8 cellular contexts compared by ENCODE assay signal in genomic region chr6:1624071-1624847, GRCh38. TPM values are rescaled to one million over a fixed set of nuclear protein-coding genes. Genes with fewer than 3 reads are reported as not detected.
DNase-seq lines count a peak whose midpoint lies in the region; ATAC-seq and TF ChIP-seq lines count a peak whose summit lies in the region.

No MANE protein-coding gene starts in this region.

- intact Hi-C loops in activated B cell treated with CpG ODN at 0.5 μM for 24 hours (cut with micrococcal nuclease) = loop anchor here (1.0 to 10.0 kb wide), 3 partner anchors 12 to 1611 kb away; no protein-coding TSS in a partner anchor
- intact Hi-C loops in heart right ventricle (cut with DNase I) = loop anchor here in 1 of 10 donors (5.0 kb wide), 1 partner anchor 478 kb away; no protein-coding TSS in a partner anchor
- intact Hi-C loops in sigmoid colon (cut with DNase I) = no loop called here
- intact Hi-C loops in activated T-helper 2 cell treated with anti-CD3 and anti-CD28 coated beads, Interferon-gamma antibody, Interleukin-2, Interleukin-4, amounts not matched to agents 10 μg/mL and 5 μg/mL and 100 μg/mL, durations not matched to agents 14 hours and 24 hours and 36 hours (cut with micrococcal nuclease) = loop anchor here (2.0 kb wide), 1 partner anchor 17 kb away; no protein-coding TSS in a partner anchor
- intact Hi-C loops in transverse colon (cut with DNase I; ENCODE audit: low total_unique reads) = no loop called here

- TF ChIP-seq POLR2A in sigmoid colon (IDR thresholded peaks at IDR 0.05) (no peak), transverse colon (IDR thresholded peaks at IDR 0.05) (no peak)

- POLR2A ChIA-PET in activated B cell treated with CpG ODN at 0.5 μM for 24 hours (lab: Charles Lee) = interaction anchor here (0.7 to 3.4 kb wide), 3 partner anchors 9 to 1127 kb away, joined by 3 to 12 read pairs (median 11); partner anchors contain the start of gene MYLK4

- H3K9me3 Mint-ChIP-seq in activated B cell treated with CpG ODN at 0.5 μM for 24 hours = no peaks in the 10 kb centered on the region
- no peaks in the 10 kb centered on the region for H3K9me3 Mint-ChIP-seq in activated T-helper 2 cell treated with anti-CD3 and anti-CD28 coated beads, Interferon-gamma antibody, Interleukin-2, Interleukin-4, amounts not matched to agents 10 μg/mL and 5 μg/mL and 100 μg/mL, durations not matched to agents 14 hours and 24 hours and 36 hours

- CTCF ChIA-PET in activated B cell treated with CpG ODN at 0.5 μM for 24 hours (lab: Charles Lee) = interaction anchor here (1.2 to 4.5 kb wide), 2 partner anchors 10 to 480 kb away, joined by 4 to 12 read pairs; no protein-coding TSS in a partner anchor

- peaks cover 67% of the 10 kb centered on the region for H3K27me3 Mint-ChIP-seq in activated B cell treated with CpG ODN at 0.5 μM for 24 hours
- peaks cover 73% of the 10 kb centered on the region for H3K27me3 Mint-ChIP-seq in activated T-helper 2 cell treated with anti-CD3 and anti-CD28 coated beads, Interferon-gamma antibody, Interleukin-2, Interleukin-4, amounts not matched to agents 10 μg/mL and 5 μg/mL and 100 μg/mL, durations not matched to agents 14 hours and 24 hours and 36 hours (ENCODE audit: low read depth)
- H3K27me3 Mint-ChIP-seq in T-helper 17 cell = peaks cover 70% of the 10 kb centered on the region

- H3K4me3 ChIP-seq in heart right ventricle (peak overlapping the region; percentile 47 to 81 (median 62)), sigmoid colon (peak overlapping the region; percentile 23 to 50 (median 43)), transverse colon (peak overlapping the region in 2 of 4 donors; percentile 28 to 57)

- H3K36me3 Mint-ChIP-seq in activated B cell treated with CpG ODN at 0.5 μM for 24 hours (ENCODE audit: low read depth) (peaks cover 8% of the 10 kb centered on the region), T-helper 17 cell (ENCODE audit: low read depth) (peaks cover 9% of the 10 kb centered on the region)
- H3K36me3 Mint-ChIP-seq in activated T-helper 2 cell treated with anti-CD3 and anti-CD28 coated beads, Interferon-gamma antibody, Interleukin-2, Interleukin-4, amounts not matched to agents 10 μg/mL and 5 μg/mL and 100 μg/mL, durations not matched to agents 14 hours and 24 hours and 36 hours (ENCODE audit: low read depth) = peaks cover 3% of the 10 kb centered on the region

- 7 to 15% methylated on average over 64 to 65 of the region's 65 CpGs for WGBS in heart right ventricle, 2 donors
- WGBS in sigmoid colon, 2 donors = 43 to 82% methylated on average over 65 of the region's 65 CpGs
- WGBS in transverse colon (ENCODE audit: low coverage in 1 of 2), 2 donors = 33 to 53% methylated on average over 19 to 65 of the region's 65 CpGs

- H3K4me1 Mint-ChIP-seq in activated B cell treated with CpG ODN at 0.5 μM for 24 hours (peaks cover 21% of the 10 kb centered on the region), T-helper 17 cell (peaks cover 19% of the 10 kb centered on the region)
- peaks cover 5% of the 10 kb centered on the region for H3K4me1 Mint-ChIP-seq in activated T-helper 2 cell treated with anti-CD3 and anti-CD28 coated beads, Interferon-gamma antibody, Interleukin-2, Interleukin-4, amounts not matched to agents 10 μg/mL and 5 μg/mL and 100 μg/mL, durations not matched to agents 14 hours and 24 hours and 36 hours (ENCODE audit: low read depth)

- TF ChIP-seq CTCF in activated B cell treated with CpG ODN at 0.5 μM for 24 hours (IDR thresholded peaks at IDR 0.05) (no peak), heart right ventricle (IDR thresholded peaks at IDR 0.05) (no peak), sigmoid colon (IDR thresholded peaks at IDR 0.05) (no peak), transverse colon (IDR thresholded peaks at IDR 0.05) (no peak)

- no peak for TF ChIP-seq EP300 in sigmoid colon (IDR thresholded peaks at IDR 0.05)
- no peak for TF ChIP-seq EP300 in transverse colon (IDR thresholded peaks at IDR 0.05; ENCODE audit: low read depth)

- H3K27ac Mint-ChIP-seq in activated B cell treated with CpG ODN at 0.5 μM for 24 hours (no peak overlapping the region), T-helper 17 cell (no peak overlapping the region)
- H3K27ac Mint-ChIP-seq in activated T-helper 2 cell treated with anti-CD3 and anti-CD28 coated beads, Interferon-gamma antibody, Interleukin-2, Interleukin-4, amounts not matched to agents 10 μg/mL and 5 μg/mL and 100 μg/mL, durations not matched to agents 14 hours and 24 hours and 36 hours = no peak overlapping the region

- H3K9me3 ChIP-seq in heart right ventricle (no peaks in the 10 kb centered on the region), sigmoid colon (no peaks in the 10 kb centered on the region), T-helper 17 cell (ENCODE audit: control insufficient read depth, low read length, poor library complexity, severe bottlenecking) (no peaks in the 10 kb centered on the region), transverse colon (no peaks in the 10 kb centered on the region)

- H3K36me3 ChIP-seq in heart right ventricle (no peaks in the 10 kb centered on the region), sigmoid colon (no peaks in the 10 kb centered on the region), transverse colon (no peaks in the 10 kb centered on the region)

- H3K27ac ChIP-seq in heart right ventricle (peak overlapping the region in 9 of 10 donors; percentile 46 to 88 (median 78)), sigmoid colon (peak overlapping the region in 1 of 4 donors; percentile 72), transverse colon (no peak overlapping the region)

- H3K27me3 ChIP-seq in heart right ventricle (peaks cover 0 to 96% (median 52%) of the 10 kb centered on the region in 7 donors), sigmoid colon (peaks cover 50 to 100% (median 97%) of the 10 kb centered on the region in 3 donors), transverse colon (peaks cover 97% of the 10 kb centered on the region)

- ATAC-seq in GM19043 (IDR thresholded peaks at IDR 0.05; ENCODE audit: low read depth, unreplicated experiment) = peak; percentile 47
- peak; percentile 63 for ATAC-seq in activated B cell treated with CpG ODN at 0.5 μM for 24 hours (ENCODE audit: low read depth)
- ATAC-seq in heart right ventricle = peak; percentile 13 to 48 (median 34)
- ATAC-seq in GM19467 (IDR thresholded peaks at IDR 0.05; ENCODE audit: unreplicated experiment) = no peak
- no peak for ATAC-seq in T-helper 17 cell

- H3K4me3 Mint-ChIP-seq in activated B cell treated with CpG ODN at 0.5 μM for 24 hours (peak overlapping the region; percentile 71), T-helper 17 cell (no peak overlapping the region)
- no peak overlapping the region for H3K4me3 Mint-ChIP-seq in activated T-helper 2 cell treated with anti-CD3 and anti-CD28 coated beads, Interferon-gamma antibody, Interleukin-2, Interleukin-4, amounts not matched to agents 10 μg/mL and 5 μg/mL and 100 μg/mL, durations not matched to agents 14 hours and 24 hours and 36 hours (ENCODE audit: low read depth)

- DNase-seq in activated B cell treated with CpG ODN at 0.5 μM for 24 hours (no peak), heart right ventricle (no peak), sigmoid colon (peak; percentile 63), T-helper 17 cell (no peak), transverse colon (no peak)
- DNase-seq in activated T-helper 2 cell treated with anti-CD3 and anti-CD28 coated beads, Interferon-gamma antibody, Interleukin-2, Interleukin-4, amounts not matched to agents 10 μg/mL and 5 μg/mL and 100 μg/mL, durations not matched to agents 14 hours and 24 hours and 36 hours (ENCODE audit: low spot score) = no peak

- H3K4me1 ChIP-seq in heart right ventricle = peaks cover 0 to 57% (median 28%) of the 10 kb centered on the region in 9 donors
- peaks cover 0 to 29% (median 29%) of the 10 kb centered on the region in 4 donors for H3K4me1 ChIP-seq in sigmoid colon
- peaks cover 3 to 26% (median 9%) of the 10 kb centered on the region in 4 donors for H3K4me1 ChIP-seq in transverse colon

- in situ Hi-C loops in transverse colon (cut with MboI; ENCODE audit: low pct_ligation_motif_present in 1 of 4, low pct_unique_long_range_greater_than_20kb in 1 of 4, low sequenced_read_pairs in 3 of 4) = no loop called here

RNA-seq across cellular contexts. Expression of gene FOXC1, which starts 14.5 kb away (rescaled TPM):
- total RNA-seq in activated B cell treated with CpG ODN at 0.5 μM for 24 hours = 1.00 and 1.1 TPM in 2 replicates
- total RNA-seq in heart right ventricle = 1 to 10 TPM; 2.8 to 7.4 (median 4.3) TPM
- 1 to 10 TPM; 3.0 to 3.6 TPM for polyA plus RNA-seq in heart right ventricle
- 1 to 10 TPM; 1.5 to 3.0 (median 1.8) TPM for total RNA-seq in sigmoid colon
- polyA plus RNA-seq in sigmoid colon = under 1 TPM in 2 of 3 donors, not detected in 1; 0.60 to 0.70 TPM
- total RNA-seq in activated T-helper 2 cell treated with anti-CD3 and anti-CD28 coated beads, Interferon-gamma antibody, Interleukin-2, Interleukin-4, amounts not matched to agents 10 μg/mL and 5 μg/mL and 100 μg/mL, durations not matched to agents 14 hours and 24 hours and 36 hours = 0.05 and 0.07 TPM in 2 replicates
- under 1 TPM in 1 of 2 donors, not detected in 1; 0.21 TPM for total RNA-seq in T-helper 17 cell
- under 1 TPM; 0.75 to 0.96 (median 0.79) TPM for total RNA-seq in transverse colon

Comparison
In these comparisons a context has a peak if more than half of its experiments do, and no peak if none do; other contexts are left out.
1. ATAC-seq: peak in GM19043 (single experiment), activated B cell treated with CpG ODN at 0.5 μM for 24 hours (single experiment) and heart right ventricle (8 of 8); none in GM19467 (single experiment) and T-helper 17 cell (single experiment).
2. H3K27ac ChIP-seq: peak in heart right ventricle (9 of 10); none in transverse colon (0 of 4).
3. intact Hi-C loops: an anchor here in activated B cell treated with CpG ODN at 0.5 μM for 24 hours (1.0 to 10.0 kb wide) and activated T-helper 2 cell treated with anti-CD3 and anti-CD28 coated beads, Interferon-gamma antibody, Interleukin-2, Interleukin-4, amounts not matched to agents 10 μg/mL and 5 μg/mL and 100 μg/mL, durations not matched to agents 14 hours and 24 hours and 36 hours (2.0 kb wide); none called in sigmoid colon and transverse colon.